1 cellular context compared by ENCODE assay signal in genomic region chr13:52447815-52448552, GRCh38.
TF ChIP-seq lines count a peak whose summit lies in the region.

No MANE protein-coding gene starts in this region.

TF ChIP-seq in endothelial cell of umbilical vein, 7 proteins besides CTCF, POLR2A, EP300 and RAD21:
- TF ChIP-seq JUN (IDR thresholded peaks at IDR 0.05; ENCODE audit: borderline replicate concordance, insufficient read depth, insufficient read length, low read depth) (no peak), MYC (IDR thresholded peaks at IDR 0.05; ENCODE audit: low read depth, low read length) (no peak), GATA2 (IDR thresholded peaks at IDR 0.05; ENCODE audit: insufficient read depth, insufficient read length, low read depth, low read length) (no peak), MAX (IDR thresholded peaks at IDR 0.05; ENCODE audit: insufficient read depth, insufficient read length) (no peak), FOS (IDR thresholded peaks at IDR 0.05; ENCODE audit: borderline replicate concordance, insufficient read depth, low read length) (no peak), POLR2AphosphoS5 (IDR thresholded peaks at IDR 0.05; ENCODE audit: insufficient read depth, low read depth, low read length) (no peak), EZH2 (IDR thresholded peaks at IDR 0.05; ENCODE audit: borderline replicate concordance, low read depth, low read length, severe bottlenecking) (no peak)
